In the genomic region with DNA sequence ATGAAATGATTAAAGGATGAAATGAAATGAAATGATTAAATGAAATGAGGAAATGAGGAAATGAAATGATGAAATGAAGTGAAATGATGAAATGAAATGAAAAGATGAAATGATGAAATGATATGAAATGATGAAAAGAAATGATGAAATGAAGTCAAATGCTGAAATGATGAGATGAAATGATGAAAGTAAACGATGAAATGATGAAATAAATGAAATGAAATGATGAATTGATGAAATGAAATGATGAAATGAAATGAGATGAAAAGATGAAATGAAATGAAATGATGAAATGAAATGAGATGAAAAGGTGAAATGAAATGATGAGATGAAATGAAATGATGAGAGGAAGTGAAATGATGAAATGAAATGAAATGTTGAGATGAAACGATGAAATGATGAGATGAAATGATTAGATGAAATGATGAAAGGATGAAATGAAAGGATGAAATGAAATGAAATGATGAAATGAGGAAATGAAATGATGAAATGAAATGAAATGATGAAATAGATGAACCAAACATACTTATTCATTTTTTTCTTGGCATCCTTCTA, we compare ENCODE assay signal across 6 cellular contexts.
DNase-seq lines count a peak whose midpoint lies in the region; ATAC-seq, FAIRE-seq and TF ChIP-seq lines count a peak whose summit lies in the region.
"Not testable (repeated sequence)": the region's sequence is repeated elsewhere in the genome, so short reads cannot be mapped to it uniquely, and the experiment has no call there.

No MANE protein-coding gene starts in this region.

- 0% methylated on average over 2 of the region's 2 CpGs for WGBS in K562 (ENCODE audit: insufficient coverage, low coverage, missing lambda C conversion rate)
- WGBS in HepG2 (ENCODE audit: low lambda C conversion rate), result 2% methylated on average over 2 of the region's 2 CpGs

- H3K79me2 ChIP-seq in K562 (ENCODE audit: control insufficient read depth, insufficient read depth, low read length); HepG2 (ENCODE audit: insufficient read depth, low read length): not testable (repeated sequence)

- in situ Hi-C loops in K562 (cut with MboI); HepG2 (cut with HindIII; ENCODE audit: extremely low pct_ligation_motif_present, low pct_unique_long_range_greater_than_20kb): not testable (repeated sequence)

- DNase-seq in GM18507 (ENCODE audit: extremely low spot score, insufficient read length, low read depth); RCC 7860 (ENCODE audit: low spot score); K562 (ENCODE audit: extremely low read depth in 1 of 4, low spot score in 3 of 4); HepG2 (ENCODE audit: low spot score): not testable (repeated sequence)

- not testable (repeated sequence) for H3K27me3 ChIP-seq in K562 (ENCODE audit: control insufficient read depth in 2 of 2, insufficient read depth in 2 of 2, low read length in 2 of 2); HepG2 (ENCODE audit: control insufficient read depth in 1 of 2, insufficient read depth in 2 of 2, low read length in 2 of 2)

- TF ChIP-seq RAD21 in K562 (CRISPR knock-in tag; conservative IDR thresholded peaks at IDR 0.05 in 1 of 2, IDR thresholded peaks at IDR 0.05 in 1 of 2); HepG2 (CRISPR knock-in tag; IDR thresholded peaks at IDR 0.05): not testable (repeated sequence)

- ATAC-seq in K562, HepG2: not testable (repeated sequence)

- not testable (repeated sequence) for H2AFZ ChIP-seq in K562 (ENCODE audit: low read depth, low read length); HepG2 (ENCODE audit: low read length)

- H3K27ac ChIP-seq in K562 (ENCODE audit: extremely low read depth, low read depth, low read length); HepG2 (ENCODE audit: extremely low read length, insufficient read depth, low read length): not testable (repeated sequence)

- intact Hi-C loops in K562 (cut with micrococcal nuclease); HepG2 (cut with micrococcal nuclease; ENCODE audit: unreplicated experiment): not testable (repeated sequence)

- CTCF ChIA-PET in K562 (lab: Yijun Ruan, JAX; ENCODE audit: low intra/inter-chr PET ratio); HepG2 (lab: Yijun Ruan, JAX; ENCODE audit: low intra/inter-chr PET ratio, low total read pairs): not testable (repeated sequence)

- H3K9ac ChIP-seq in K562 (ENCODE audit: insufficient read depth in 1 of 2, low read depth in 2 of 2, low read length in 2 of 2); HepG2 (ENCODE audit: insufficient read depth, low read depth, low read length): not testable (repeated sequence)

- H4K20me1 ChIP-seq in K562 (replicated peaks; ENCODE audit: control insufficient read depth, insufficient read depth, low read length); HepG2 (ENCODE audit: insufficient read depth, low read length): not testable (repeated sequence)

- not testable (repeated sequence) for H3K36me3 ChIP-seq in K562 (ENCODE audit: control insufficient read depth, insufficient read depth, low read length); HepG2 (replicated peaks in 1 of 2; ENCODE audit: control insufficient read depth in 1 of 2, insufficient read depth in 2 of 2, low read length in 2 of 2)

- POLR2A ChIA-PET in K562 (lab: Yijun Ruan, JAX); HepG2 (lab: Yijun Ruan, JAX): not testable (repeated sequence)

- H3K4me1 ChIP-seq in K562 (replicated peaks in 1 of 2; ENCODE audit: control insufficient read depth in 2 of 2, insufficient read depth in 2 of 2, low read length in 2 of 2); HepG2 (ENCODE audit: insufficient read depth, low read length): not testable (repeated sequence)

- not testable (repeated sequence) for TF ChIP-seq CTCF in K562 (IDR thresholded peaks at IDR 0.05 in 2 of 3, conservative IDR thresholded peaks at IDR 0.05 in 1 of 3; ENCODE audit: insufficient read depth in 2 of 3, low read depth in 1 of 3, low read length in 3 of 3); HepG2 (CRISPR knock-in tag; IDR thresholded peaks at IDR 0.05)

- peak; percentile 93 for FAIRE-seq in A204.1 (lab: Jason Lieb, UNC)
- FAIRE-seq in GM18507 (lab: Jason Lieb, UNC), result peak; percentile 26
- FAIRE-seq in RCC 7860 (lab: Jason Lieb, UNC), result peak; percentile 54
- not testable (repeated sequence) for FAIRE-seq in K562 (lab: Jason Lieb, UNC)
- FAIRE-seq in endometrium (lab: Jason Lieb, UNC), result peak; percentile 89
- peak; percentile 28 for FAIRE-seq in HepG2 (lab: Jason Lieb, UNC)

- TF ChIP-seq EP300 in K562 (IDR thresholded peaks at IDR 0.05; ENCODE audit: low read length); HepG2 (IDR thresholded peaks at IDR 0.05; ENCODE audit: low read depth in 2 of 2, low read length in 2 of 2); HepG2 (CRISPR knock-in tag; IDR thresholded peaks at IDR 0.05; ENCODE audit: borderline replicate concordance): not testable (repeated sequence)

- not testable (repeated sequence) for BruUV-seq in K562 (replicated peaks; lab: Mats Ljungman, UMichigan); HepG2 (replicated peaks; lab: Mats Ljungman, UMichigan)

- TF ChIP-seq POLR2A in K562 (conservative IDR thresholded peaks at IDR 0.05); HepG2 (IDR thresholded peaks at IDR 0.05; ENCODE audit: insufficient read depth in 1 of 2, low read depth in 2 of 2, low read length in 2 of 2): not testable (repeated sequence)

- H3K4me3 ChIP-seq in K562; HepG2 (replicated peaks in 1 of 3; ENCODE audit: insufficient read depth in 1 of 3, low read depth in 2 of 3, low read length in 3 of 3): not testable (repeated sequence)

- not testable (repeated sequence) for H3K4me2 ChIP-seq in K562 (ENCODE audit: insufficient read depth, low read length); HepG2 (ENCODE audit: low read depth, low read length)

- not testable (repeated sequence) for H3K9me3 ChIP-seq in K562 (replicated peaks; ENCODE audit: control insufficient read depth, insufficient read depth, low read depth, low read length)
- H3K9me3 ChIP-seq in HepG2 (ENCODE audit: low read length), result peaks cover 13% of the 10 kb centered on the region

- H3K9me1 ChIP-seq in K562 (ENCODE audit: control insufficient read depth, insufficient read depth, low read length), result not testable (repeated sequence)

TF ChIP-seq in K562, 482 proteins besides CTCF, POLR2A, EP300 and RAD21 (continues in another document):
- TF ChIP-seq CEBPB (tag; IDR thresholded peaks at IDR 0.05) (peak; percentile 61; the same call in 1 of the 2 replicates), ZNF24 (IDR thresholded peaks at IDR 0.05) (peak; percentile 92), CEBPG (tag; conservative IDR thresholded peaks at IDR 0.05 in 1 of 2, IDR thresholded peaks at IDR 0.05 in 1 of 2) (peak; percentile 36 to 37; a peak in 3 of 4 replicates), TRIM24 (IDR thresholded peaks at IDR 0.05) (peak; percentile 97 to 99)
- TF ChIP-seq, protein P1, sequence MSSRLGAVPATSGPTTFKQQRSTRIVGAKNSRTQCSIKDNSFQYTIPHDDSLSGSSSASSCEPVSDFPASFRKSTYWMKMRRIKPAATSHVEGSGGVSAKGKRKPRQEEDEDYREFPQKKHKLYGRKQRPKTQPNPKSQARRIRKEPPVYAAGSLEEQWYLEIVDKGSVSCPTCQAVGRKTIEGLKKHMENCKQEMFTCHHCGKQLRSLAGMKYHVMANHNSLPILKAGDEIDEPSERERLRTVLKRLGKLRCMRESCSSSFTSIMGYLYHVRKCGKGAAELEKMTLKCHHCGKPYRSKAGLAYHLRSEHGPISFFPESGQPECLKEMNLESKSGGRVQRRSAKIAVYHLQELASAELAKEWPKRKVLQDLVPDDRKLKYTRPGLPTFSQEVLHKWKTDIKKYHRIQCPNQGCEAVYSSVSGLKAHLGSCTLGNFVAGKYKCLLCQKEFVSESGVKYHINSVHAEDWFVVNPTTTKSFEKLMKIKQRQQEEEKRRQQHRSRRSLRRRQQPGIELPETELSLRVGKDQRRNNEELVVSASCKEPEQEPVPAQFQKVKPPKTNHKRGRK (tag; IDR thresholded peaks at IDR 0.05), result 0 out of 2 replicates have a peak, but pooled peaks have one; percentile 22
- TF ChIP-seq CEBPG (CRISPR knock-in tag; IDR thresholded peaks at IDR 0.05), result not testable (repeated sequence)

TF ChIP-seq in HepG2, 621 proteins besides CTCF, POLR2A, EP300 and RAD21:
- peak; percentile 40 for TF ChIP-seq ATF7 (IDR thresholded peaks at IDR 0.05)
- not testable (repeated sequence) for TF ChIP-seq ATF7 (CRISPR knock-in tag; IDR thresholded peaks at IDR 0.05)
